In the genomic region with DNA sequence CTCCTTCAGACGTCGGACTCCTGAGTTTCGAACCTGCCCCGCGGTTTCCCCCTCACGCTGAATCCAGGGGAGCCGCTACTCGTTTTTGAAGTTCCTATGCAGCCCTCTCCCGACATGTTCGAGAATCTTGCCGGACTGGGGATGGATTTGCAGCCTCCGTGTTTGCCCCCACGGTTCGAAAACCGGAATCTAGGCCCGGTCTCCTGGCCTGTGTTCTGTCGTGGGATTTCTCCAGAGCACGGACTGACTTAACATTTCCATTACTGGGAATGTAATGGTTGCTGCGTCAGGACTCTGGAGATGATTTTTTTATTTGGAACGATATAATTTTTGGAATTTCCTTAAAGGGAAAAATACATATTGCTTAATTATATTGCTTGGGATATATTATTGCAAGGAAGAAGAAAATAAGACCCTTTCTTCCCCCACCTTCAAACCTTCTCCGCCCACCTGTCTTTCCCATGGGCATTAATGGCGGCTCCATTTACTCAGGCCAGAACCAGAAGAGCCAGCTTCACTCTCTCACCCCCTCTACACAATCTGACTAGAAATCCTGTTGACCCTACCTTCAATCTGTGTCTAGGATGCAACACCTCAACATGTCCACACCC, we compare ENCODE assay signal across 8 cellular contexts. TPM values are rescaled to one million over a fixed set of nuclear protein-coding genes. Genes with fewer than 3 reads are reported as not detected.
DNase-seq lines count a peak whose midpoint lies in the region; ATAC-seq, FAIRE-seq and TF ChIP-seq lines count a peak whose summit lies in the region.

No MANE protein-coding gene starts in this region.

- 5 to 6% methylated on average over 19 to 22 of the region's 22 CpGs for WGBS in testis, 2 donors

- dilution Hi-C loops in keratinocyte (cut with MboI; ENCODE audit: extremely low pct_ligation_motif_present, low sequenced_read_pairs) = no loop called here

- H4K20me1 ChIP-seq in keratinocyte (ENCODE audit: control insufficient read depth, extremely low read depth, insufficient read depth, low read length) = no peaks in the 10 kb centered on the region

- peak; percentile 81 for DNase-seq in activated CD8-positive, alpha-beta memory T cell treated with anti-CD3 and anti-CD28 coated beads, Interleukin-2, amount 10 ng/mL, durations not matched to agents 7 days and 5 days
- no peak for DNase-seq in activated CD8-positive, alpha-beta memory T cell treated with anti-CD3 and anti-CD28 coated beads for 24 hours
- no peak for DNase-seq in activated T-helper 2 cell treated with anti-CD3 and anti-CD28 coated beads, Interferon-gamma antibody, Interleukin-2, Interleukin-4, amounts not matched to agents 10 μg/mL and 5 μg/mL and 100 μg/mL, durations not matched to agents 14 hours and 24 hours and 36 hours (ENCODE audit: low spot score)
- no peak for DNase-seq in keratinocyte (ENCODE audit: low read depth, low spot score)
- peak; percentile 17 for DNase-seq in testis

- H3K27ac ChIP-seq in keratinocyte (ENCODE audit: control insufficient read depth, insufficient read depth, low read length) (peak overlapping the region; percentile 71), testis (peak overlapping the region; percentile 99 to 100)

- no peaks in the 10 kb centered on the region for H3K27me3 Mint-ChIP-seq in activated CD8-positive, alpha-beta memory T cell treated with anti-CD3 and anti-CD28 coated beads, Interleukin-2, amount 10 ng/mL, durations not matched to agents 7 days and 5 days
- no peaks in the 10 kb centered on the region for H3K27me3 Mint-ChIP-seq in activated T-helper 2 cell treated with anti-CD3 and anti-CD28 coated beads, Interferon-gamma antibody, Interleukin-2, Interleukin-4, amounts not matched to agents 10 μg/mL and 5 μg/mL and 100 μg/mL, durations not matched to agents 14 hours and 24 hours and 36 hours (ENCODE audit: low read depth)

- TF ChIP-seq POLR2A in testis (IDR thresholded peaks at IDR 0.05) = no peak

- H3K27ac Mint-ChIP-seq in activated CD8-positive, alpha-beta memory T cell treated with anti-CD3 and anti-CD28 coated beads, Interleukin-2, amount 10 ng/mL, durations not matched to agents 7 days and 5 days = peak overlapping the region; percentile 100
- peak overlapping the region; percentile 75 for H3K27ac Mint-ChIP-seq in activated T-helper 2 cell treated with anti-CD3 and anti-CD28 coated beads, Interferon-gamma antibody, Interleukin-2, Interleukin-4, amounts not matched to agents 10 μg/mL and 5 μg/mL and 100 μg/mL, durations not matched to agents 14 hours and 24 hours and 36 hours

- peaks cover 55% of the 10 kb centered on the region for H3K4me1 Mint-ChIP-seq in activated CD8-positive, alpha-beta memory T cell treated with anti-CD3 and anti-CD28 coated beads, Interleukin-2, amount 10 ng/mL, durations not matched to agents 7 days and 5 days
- H3K4me1 Mint-ChIP-seq in activated T-helper 2 cell treated with anti-CD3 and anti-CD28 coated beads, Interferon-gamma antibody, Interleukin-2, Interleukin-4, amounts not matched to agents 10 μg/mL and 5 μg/mL and 100 μg/mL, durations not matched to agents 14 hours and 24 hours and 36 hours (ENCODE audit: low read depth) = peaks cover 66% of the 10 kb centered on the region

- H3K9me1 ChIP-seq in keratinocyte (ENCODE audit: control insufficient read depth, extremely low read depth, insufficient read depth, low read length) = no peaks in the 10 kb centered on the region

- TF ChIP-seq CTCF in keratinocyte (optimal IDR thresholded peaks at IDR 0.05 in 1 of 3, IDR thresholded peaks at IDR 0.05 in 1 of 3, conservative IDR thresholded peaks at IDR 0.05 in 1 of 3; ENCODE audit: extremely low read depth in 1 of 3, insufficient read depth in 2 of 3, low read length in 3 of 3) (no peak), testis (IDR thresholded peaks at IDR 0.05) (no peak)

- no peaks in the 10 kb centered on the region for H3K9me3 ChIP-seq in keratinocyte (ENCODE audit: control insufficient read depth, low read depth, low read length)
- no peaks in the 10 kb centered on the region for H3K9me3 ChIP-seq in testis

- peak overlapping the region; percentile 86 for H3K4me2 ChIP-seq in keratinocyte (ENCODE audit: control insufficient read depth, extremely low read depth, insufficient read depth, low read depth, low read length)

- H3K4me1 ChIP-seq in keratinocyte (ENCODE audit: control insufficient read depth, extremely low read depth, insufficient read depth, low read length) (peaks cover 43% of the 10 kb centered on the region), testis (peaks cover 40% of the 10 kb centered on the region)

- FAIRE-seq in keratinocyte (lab: Jason Lieb, UNC) = no peak

- peaks cover 23% of the 10 kb centered on the region for H3K36me3 Mint-ChIP-seq in activated CD8-positive, alpha-beta memory T cell treated with anti-CD3 and anti-CD28 coated beads, Interleukin-2, amount 10 ng/mL, durations not matched to agents 7 days and 5 days
- H3K36me3 Mint-ChIP-seq in activated T-helper 2 cell treated with anti-CD3 and anti-CD28 coated beads, Interferon-gamma antibody, Interleukin-2, Interleukin-4, amounts not matched to agents 10 μg/mL and 5 μg/mL and 100 μg/mL, durations not matched to agents 14 hours and 24 hours and 36 hours (ENCODE audit: low read depth) = peaks cover 27% of the 10 kb centered on the region

- no peaks in the 10 kb centered on the region for H3K27me3 ChIP-seq in keratinocyte (ENCODE audit: control insufficient read depth, extremely low read depth, insufficient read depth, low read length)
- H3K27me3 ChIP-seq in testis = no peaks in the 10 kb centered on the region

- H3K36me3 ChIP-seq in keratinocyte (ENCODE audit: control insufficient read depth in 2 of 2, extremely low read depth in 1 of 2, insufficient read depth in 2 of 2, low read length in 2 of 2) (peaks cover 3% of the 10 kb centered on the region in 2 experiments), testis (ENCODE audit: low read depth, missing control alignments) (no peaks in the 10 kb centered on the region)

- peaks cover 19% of the 10 kb centered on the region for H3K79me2 ChIP-seq in keratinocyte (ENCODE audit: control insufficient read depth, insufficient read depth, low read length)

- H3K4me3 ChIP-seq in keratinocyte (ENCODE audit: control insufficient read depth in 2 of 3, extremely low read depth in 1 of 3, insufficient read depth in 2 of 3, low read depth in 1 of 3, low read length in 3 of 3) (peak overlapping the region; percentile 57 to 90 (median 83)), testis (peak overlapping the region; percentile 65 to 71)

- H3K9ac ChIP-seq in keratinocyte (ENCODE audit: control insufficient read depth, extremely low read depth, insufficient read depth, low read length) = peak overlapping the region; percentile 73

- H2AFZ ChIP-seq in keratinocyte (ENCODE audit: control insufficient read depth, low read length) = peak overlapping the region; percentile 85

- ATAC-seq in activated CD8-positive, alpha-beta memory T cell treated with anti-CD3 and anti-CD28 coated beads, Interleukin-2, amount 10 ng/mL, durations not matched to agents 7 days and 5 days = no peak
- ATAC-seq in HG03280 (IDR thresholded peaks at IDR 0.05; ENCODE audit: unreplicated experiment) (no peak), HG03520 (IDR thresholded peaks at IDR 0.05; ENCODE audit: unreplicated experiment) (no peak), GM21360 (IDR thresholded peaks at IDR 0.05; ENCODE audit: unreplicated experiment) (no peak)

- H3K9me3 Mint-ChIP-seq in activated CD8-positive, alpha-beta memory T cell treated with anti-CD3 and anti-CD28 coated beads, Interleukin-2, amount 10 ng/mL, durations not matched to agents 7 days and 5 days (ENCODE audit: low read depth) = no peaks in the 10 kb centered on the region
- no peaks in the 10 kb centered on the region for H3K9me3 Mint-ChIP-seq in activated T-helper 2 cell treated with anti-CD3 and anti-CD28 coated beads, Interferon-gamma antibody, Interleukin-2, Interleukin-4, amounts not matched to agents 10 μg/mL and 5 μg/mL and 100 μg/mL, durations not matched to agents 14 hours and 24 hours and 36 hours

- peak overlapping the region; percentile 78 for H3K4me3 Mint-ChIP-seq in activated CD8-positive, alpha-beta memory T cell treated with anti-CD3 and anti-CD28 coated beads, Interleukin-2, amount 10 ng/mL, durations not matched to agents 7 days and 5 days
- H3K4me3 Mint-ChIP-seq in activated T-helper 2 cell treated with anti-CD3 and anti-CD28 coated beads, Interferon-gamma antibody, Interleukin-2, Interleukin-4, amounts not matched to agents 10 μg/mL and 5 μg/mL and 100 μg/mL, durations not matched to agents 14 hours and 24 hours and 36 hours (ENCODE audit: low read depth) = peak overlapping the region; percentile 79

- CTCF ChIA-PET in activated CD8-positive, alpha-beta memory T cell treated with anti-CD3 and anti-CD28 coated beads, Interleukin-2, amount 10 ng/mL, durations not matched to agents 7 days and 5 days (lab: Charles Lee) = interaction anchor here (0.9 to 1.7 kb wide), 4 partner anchors 9 to 49 kb away, joined by 4 to 14 read pairs (median 4); no protein-coding TSS in a partner anchor

- intact Hi-C loops in activated T-helper 2 cell treated with anti-CD3 and anti-CD28 coated beads, Interferon-gamma antibody, Interleukin-2, Interleukin-4, amounts not matched to agents 10 μg/mL and 5 μg/mL and 100 μg/mL, durations not matched to agents 14 hours and 24 hours and 36 hours (cut with micrococcal nuclease) = loop anchor here (5.0 kb wide), 1 partner anchor 451 kb away; a partner anchor contains a TSS
- intact Hi-C loops in testis (cut with DNase I; ENCODE audit: low total_unique reads) = no loop called here

RNA-seq across cellular contexts. Expression of a gene that starts 8.5 kb away (rescaled TPM):
- total RNA-seq in activated CD8-positive, alpha-beta memory T cell treated with anti-CD3 and anti-CD28 coated beads, Interleukin-2, amount 10 ng/mL, durations not matched to agents 7 days and 5 days = 100 to 1,000 TPM; 141 to 142 TPM
- 122 TPM in 2 replicates for total RNA-seq in activated T-helper 2 cell treated with anti-CD3 and anti-CD28 coated beads, Interferon-gamma antibody, Interleukin-2, Interleukin-4, amounts not matched to agents 10 μg/mL and 5 μg/mL and 100 μg/mL, durations not matched to agents 14 hours and 24 hours and 36 hours
- polyA plus RNA-seq in keratinocyte = 80.3 to 108 TPM (median 98.3 TPM) in 3 replicates
- polyA plus RNA-seq in keratinocyte (2011; ENCODE audit: low read depth) = 26.7 TPM
- 61.8 and 99.8 TPM in 2 replicates for polyA plus RNA-seq in keratinocyte (2011; cell fraction: cytosol; rRNA removed)
- 153 and 202 TPM in 2 replicates for polyA plus RNA-seq in keratinocyte (2011; cell fraction: nucleus; rRNA removed)
- 76.8 and 135 TPM in 2 replicates for polyA plus RNA-seq in keratinocyte (2012; ENCODE audit: low replicate concordance)
- 84.1 to 143 TPM (median 114 TPM) in 3 replicates for polyA minus RNA-seq in keratinocyte
- 238 TPM for polyA minus RNA-seq in keratinocyte (2011; cell fraction: cytosol; rRNA and poly(A)+ RNA removed)
- 208 and 223 TPM in 2 replicates for polyA minus RNA-seq in keratinocyte (2011; cell fraction: nucleus; rRNA and poly(A)+ RNA removed)
- total RNA-seq in testis = 100 to 1,000 TPM in 1 of 2 donors, 10 to 100 TPM in 1; 95.8 to 136 TPM
- 106 TPM for polyA plus RNA-seq in testis (ENCODE audit: insufficient read depth, low read depth, low replicate concordance)

RNA-seq across cellular contexts. Expression of a gene that starts 50.0 kb away (rescaled TPM):
- total RNA-seq in activated CD8-positive, alpha-beta memory T cell treated with anti-CD3 and anti-CD28 coated beads, Interleukin-2, amount 10 ng/mL, durations not matched to agents 7 days and 5 days = 10 to 100 TPM; 23.2 to 25.2 TPM
- 28.2 and 28.8 TPM in 2 replicates for total RNA-seq in activated T-helper 2 cell treated with anti-CD3 and anti-CD28 coated beads, Interferon-gamma antibody, Interleukin-2, Interleukin-4, amounts not matched to agents 10 μg/mL and 5 μg/mL and 100 μg/mL, durations not matched to agents 14 hours and 24 hours and 36 hours
- 8.4 to 21.5 TPM (median 13.9 TPM) in 3 replicates for polyA plus RNA-seq in keratinocyte
- 11.3 TPM for polyA plus RNA-seq in keratinocyte (2011; ENCODE audit: low read depth)
- polyA plus RNA-seq in keratinocyte (2011; cell fraction: cytosol; rRNA removed) = 8.0 and 13.2 TPM in 2 replicates
- polyA plus RNA-seq in keratinocyte (2011; cell fraction: nucleus; rRNA removed) = 30.7 and 42.5 TPM in 2 replicates
- 9.7 and 12.8 TPM in 2 replicates for polyA plus RNA-seq in keratinocyte (2012; ENCODE audit: low replicate concordance)
- polyA minus RNA-seq in keratinocyte = 1.3 to 12.1 TPM (median 6.8 TPM) in 3 replicates
- polyA minus RNA-seq in keratinocyte (2011; cell fraction: cytosol; rRNA and poly(A)+ RNA removed) = 8.2 TPM
- polyA minus RNA-seq in keratinocyte (2011; cell fraction: nucleus; rRNA and poly(A)+ RNA removed) = 9.3 and 18.0 TPM in 2 replicates
- 10 to 100 TPM; 27.1 to 32.3 TPM for total RNA-seq in testis
- 29.2 TPM for polyA plus RNA-seq in testis (ENCODE audit: insufficient read depth, low read depth, low replicate concordance)

Comparison
In these comparisons a context has a peak if more than half of its experiments do, and no peak if none do; other contexts are left out.
1. DNase-seq: peak in activated CD8-positive, alpha-beta memory T cell treated with anti-CD3 and anti-CD28 coated beads, Interleukin-2, amount 10 ng/mL, durations not matched to agents 7 days and 5 days (single experiment) and testis (single experiment); none in activated CD8-positive, alpha-beta memory T cell treated with anti-CD3 and anti-CD28 coated beads for 24 hours (single experiment), activated T-helper 2 cell treated with anti-CD3 and anti-CD28 coated beads, Interferon-gamma antibody, Interleukin-2, Interleukin-4, amounts not matched to agents 10 μg/mL and 5 μg/mL and 100 μg/mL, durations not matched to agents 14 hours and 24 hours and 36 hours (single experiment) and keratinocyte (single experiment).